3 cellular contexts compared by ENCODE assay signal in the genomic region with DNA sequence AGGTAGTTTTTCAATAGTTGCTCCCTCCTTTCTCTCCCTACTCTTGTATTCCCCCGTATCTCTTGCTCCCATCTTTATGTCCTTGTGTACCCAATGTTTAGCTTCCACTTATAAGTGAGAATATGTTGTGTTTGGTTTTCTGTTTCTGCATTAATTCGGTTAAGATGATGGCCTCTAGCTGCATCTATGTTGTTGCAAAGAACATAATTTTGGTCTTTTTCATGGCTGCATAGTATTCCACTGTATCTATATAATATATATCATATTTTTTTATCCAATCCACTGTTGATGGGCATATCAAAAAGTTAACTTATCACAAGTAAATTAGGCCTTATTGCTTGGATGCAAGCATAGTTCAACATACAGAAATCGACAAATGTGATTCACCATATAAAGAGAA.
TF ChIP-seq lines count a peak whose summit lies in the region.

No MANE protein-coding gene starts in this region.

TF ChIP-seq in HEK293, 187 proteins besides CTCF, POLR2A, EP300 and RAD21:
- TF ChIP-seq ZNF146 (tag by site-specific recombination; IDR thresholded peaks at IDR 0.05): peak; percentile 31; the same call in 1 of the 2 replicates
- no peak for TF ChIP-seq GLI2 (tag by site-specific recombination; IDR thresholded peaks at IDR 0.05; ENCODE audit: borderline replicate concordance, low read depth)
- no peak for TF ChIP-seq IKZF3 (tag by site-specific recombination; IDR thresholded peaks at IDR 0.05)
- no peak for TF ChIP-seq PRDM1 (tag by site-specific recombination; IDR thresholded peaks at IDR 0.05)
- TF ChIP-seq ZNF280D (tag by site-specific recombination; IDR thresholded peaks at IDR 0.05): 0 out of 2 replicates have a peak, but pooled peaks have one; percentile 53
- no peak for TF ChIP-seq KLF1 (tag by site-specific recombination; IDR thresholded peaks at IDR 0.05)
TF ChIP-seq in HEK293: peak in this region for 2.

TF ChIP-seq in WTC11, 78 proteins besides CTCF, POLR2A, EP300 and RAD21 (continued from another document):
- peak; percentile 57; the same call in 1 of the 2 replicates for TF ChIP-seq GTF2I (CRISPR knock-in tag; conservative IDR thresholded peaks at IDR 0.05)

TF ChIP-seq in K562, 482 proteins besides CTCF, POLR2A, EP300 and RAD21:
- TF ChIP-seq RBM25 (IDR thresholded peaks at IDR 0.05; ENCODE audit: low read depth, low read length, severe bottlenecking) (peak; percentile 94), ZNF121 (CRISPR knock-in tag; conservative IDR thresholded peaks at IDR 0.05) (no peak), KDM1A (IDR thresholded peaks at IDR 0.05) (peak; percentile 11 to 33; a peak in 2 of 4 replicates), OTX1 (CRISPR knock-in tag; IDR thresholded peaks at IDR 0.05) (no peak), YBX1 (IDR thresholded peaks at IDR 0.05) (no peak), TCF3 (CRISPR knock-in tag; IDR thresholded peaks at IDR 0.05) (no peak), BCOR (IDR thresholded peaks at IDR 0.05) (peak; percentile 61; the same call in 1 of the 2 replicates), DDX20 (tag; IDR thresholded peaks at IDR 0.05; ENCODE audit: low read depth) (no peak), ZNF146 (CRISPR knock-in tag; IDR thresholded peaks at IDR 0.05; ENCODE audit: unreplicated experiment) (peak; percentile 94)
TF ChIP-seq in K562: peak in this region for 4.
